14 cellular contexts compared by ENCODE assay signal in genomic region chr16:21167360-21167759, GRCh38. TPM values are rescaled to one million over a fixed set of nuclear protein-coding genes. Genes with fewer than 3 reads are reported as not detected.
A peak's percentile ranks its signal among the peaks of the same experiment; 100 is the strongest.
DNase-seq lines count a peak whose midpoint lies in the region; ATAC-seq lines count a peak whose summit lies in the region.
"Had no signal": no experiment of that assay in that cellular context is flagged by ENCODE, and none has a peak within 500 bp of the region (broad histone marks: within the 10 kb centered on the region; RNA-seq: fewer than 3 reads in every experiment).

No MANE protein-coding gene starts in this region.

- no peak overlapping the region for H3K27ac Mint-ChIP-seq in activated T-cell treated with anti-CD3 and anti-CD28 coated beads, Interleukin-2, amount 50 U/mL, for 24 hours
- no peak overlapping the region for H3K27ac Mint-ChIP-seq in T-cell
- H3K27ac Mint-ChIP-seq: activated CD8-positive, alpha-beta memory T cell treated with anti-CD3 and anti-CD28 coated beads, Interleukin-2, amount 10 ng/mL, durations not matched to agents 7 days and 5 days; activated naive CD8-positive, alpha-beta T cell; stimulated activated naive B cell treated with anti-CD40 and anti-IgM and Interleukin-4, amounts not matched to agents 10 μg/mL and 1 μg/mL and 100 μg/mL, for 72 hours had no signal

- H2BK15ac ChIP-seq in mesenchymal stem cell (ENCODE audit: low read depth, poor library complexity, severe bottlenecking), result no peak overlapping the region

- H3K4me1 ChIP-seq in mesenchymal stem cell (ENCODE audit: control insufficient read depth, insufficient read depth, low read depth, low read length), result peaks cover 18% of the 10 kb centered on the region

- peaks cover 4% of the 10 kb centered on the region for H3K4me1 Mint-ChIP-seq in activated T-cell treated with anti-CD3 and anti-CD28 coated beads, Interleukin-2, amount 50 U/mL, for 24 hours (ENCODE audit: low read depth)
- peaks cover 0 to 4% (median 0%) of the 10 kb centered on the region in 3 donors for H3K4me1 Mint-ChIP-seq in T-cell
- H3K4me1 Mint-ChIP-seq: activated CD8-positive, alpha-beta memory T cell treated with anti-CD3 and anti-CD28 coated beads, Interleukin-2, amount 10 ng/mL, durations not matched to agents 7 days and 5 days; stimulated activated naive B cell treated with anti-CD40 and anti-IgM and Interleukin-4, amounts not matched to agents 10 μg/mL and 1 μg/mL and 100 μg/mL, for 72 hours had no signal

- no peak overlapping the region for H3K18ac ChIP-seq in mesenchymal stem cell (ENCODE audit: low read depth in 1 of 2, low read length in 2 of 2)

- H3K23ac ChIP-seq in mesenchymal stem cell (ENCODE audit: low read length in 2 of 2), result no peak overlapping the region

- no peak overlapping the region for H4K8ac ChIP-seq in mesenchymal stem cell (ENCODE audit: low read length)

- no peaks in the 10 kb centered on the region for H3K9me3 Mint-ChIP-seq in activated T-cell treated with anti-CD3 and anti-CD28 coated beads, Interleukin-2, amount 50 U/mL, for 24 hours
- H3K9me3 Mint-ChIP-seq in T-cell, result no peaks in the 10 kb centered on the region
- H3K9me3 Mint-ChIP-seq: stimulated activated naive B cell treated with anti-CD40 and anti-IgM and Interleukin-4, amounts not matched to agents 10 μg/mL and 1 μg/mL and 100 μg/mL, for 72 hours had no signal

- H3K9ac ChIP-seq in mesenchymal stem cell (ENCODE audit: low read length), result peak overlapping the region; percentile 5

- no peaks in the 10 kb centered on the region for H3K27me3 Mint-ChIP-seq in activated T-cell treated with anti-CD3 and anti-CD28 coated beads, Interleukin-2, amount 50 U/mL, for 24 hours
- no peaks in the 10 kb centered on the region for H3K27me3 Mint-ChIP-seq in T-cell
- H3K27me3 Mint-ChIP-seq: activated CD8-positive, alpha-beta memory T cell treated with anti-CD3 and anti-CD28 coated beads, Interleukin-2, amount 10 ng/mL, durations not matched to agents 7 days and 5 days; activated naive CD8-positive, alpha-beta T cell; stimulated activated naive B cell treated with anti-CD40 and anti-IgM and Interleukin-4, amounts not matched to agents 10 μg/mL and 1 μg/mL and 100 μg/mL, for 72 hours had no signal

- 47% methylated on average over 8 of the region's 9 CpGs for WGBS in mesenchymal stem cell

- no peak overlapping the region for H3K14ac ChIP-seq in mesenchymal stem cell (ENCODE audit: low read length in 2 of 2)

- H3K36me3 ChIP-seq in mesenchymal stem cell (ENCODE audit: control insufficient read depth in 1 of 2, insufficient read depth in 2 of 2, low read depth in 1 of 2, low read length in 2 of 2), result peaks cover 29 to 71% of the 10 kb centered on the region in 2 experiments

- no peak overlapping the region for H4K91ac ChIP-seq in mesenchymal stem cell (ENCODE audit: low read length)

- no peaks in the 10 kb centered on the region for H3K27me3 ChIP-seq in mesenchymal stem cell (ENCODE audit: control insufficient read depth in 1 of 2, insufficient read depth in 1 of 2, low read length in 2 of 2)

- H2AK5ac ChIP-seq in mesenchymal stem cell (ENCODE audit: low read length, severe bottlenecking), result no peak overlapping the region

- H3K79me1 ChIP-seq in mesenchymal stem cell (replicated peaks; ENCODE audit: low read length, poor library complexity, severe bottlenecking), result peaks cover 4% of the 10 kb centered on the region

- H2AFZ ChIP-seq in mesenchymal stem cell (ENCODE audit: low read depth, low read length), result no peak overlapping the region

- H3K4ac ChIP-seq in mesenchymal stem cell (ENCODE audit: low read depth in 1 of 2, low read length in 2 of 2), result no peak overlapping the region

- H2BK5ac ChIP-seq in mesenchymal stem cell (ENCODE audit: low read depth, low read length, poor library complexity, severe bottlenecking), result no peak overlapping the region

- H3K4me2 ChIP-seq in mesenchymal stem cell (ENCODE audit: low read length, poor library complexity, severe bottlenecking), result no peak overlapping the region

- H3K4me3 ChIP-seq in mesenchymal stem cell (ENCODE audit: insufficient read depth in 1 of 2, low read depth in 1 of 2, low read length in 2 of 2), result no peak overlapping the region

- no peak overlapping the region for H3K4me3 Mint-ChIP-seq in activated T-cell treated with anti-CD3 and anti-CD28 coated beads, Interleukin-2, amount 50 U/mL, for 24 hours
- H3K4me3 Mint-ChIP-seq in T-cell, result no peak overlapping the region
- H3K4me3 Mint-ChIP-seq: activated CD8-positive, alpha-beta memory T cell treated with anti-CD3 and anti-CD28 coated beads, Interleukin-2, amount 10 ng/mL, durations not matched to agents 7 days and 5 days; activated naive CD8-positive, alpha-beta T cell; stimulated activated naive B cell treated with anti-CD40 and anti-IgM and Interleukin-4, amounts not matched to agents 10 μg/mL and 1 μg/mL and 100 μg/mL, for 72 hours had no signal

- peak overlapping the region; percentile 39 for H3K27ac ChIP-seq in mesenchymal stem cell (ENCODE audit: low read length, poor library complexity, severe bottlenecking)

- H3K36me3 Mint-ChIP-seq in activated T-cell treated with anti-CD3 and anti-CD28 coated beads, Interleukin-2, amount 50 U/mL, for 24 hours (ENCODE audit: low read depth), result peaks cover 60% of the 10 kb centered on the region
- peaks cover 40% of the 10 kb centered on the region for H3K36me3 Mint-ChIP-seq in T-cell

- H2BK12ac ChIP-seq in mesenchymal stem cell (ENCODE audit: low read length in 2 of 2), result no peak overlapping the region

- H3K9me3 ChIP-seq in mesenchymal stem cell (ENCODE audit: control insufficient read depth, low read length), result no peaks in the 10 kb centered on the region

- DNase-seq in Daoy (ENCODE audit: low read depth) (peak; percentile 89), LHCN-M2 (ENCODE audit: low read depth) (peak; percentile 96), astrocyte of the hippocampus (ENCODE audit: low read depth, low spot score) (peak; percentile 90), mesenchymal stem cell (peak; percentile 90), medulla oblongata (ENCODE audit: extremely low spot score) (no peak), T-cell (no peak)
- no peak for DNase-seq in activated T-cell treated with anti-CD3 and anti-CD28 coated beads, Interleukin-2, amount 50 U/mL, for 24 hours
- DNase-seq: Kasumi-1; stimulated activated CD4-positive, alpha-beta T cell treated with anti-CD3 and anti-CD28 coated beads, Interleukin-2, amount 100 ng/mL, for 48 hours; stimulated activated naive B cell treated with anti-CD40 and anti-IgM and Interleukin-4, amounts not matched to agents 10 μg/mL and 1 μg/mL and 100 μg/mL, for 72 hours had no signal

- no peak overlapping the region for H2BK120ac ChIP-seq in mesenchymal stem cell (ENCODE audit: low read depth, low read length)

- POLR2A ChIA-PET in T-cell (lab: Charles Lee), result no interaction called here

- ATAC-seq in T-cell (replicated peaks in 1 of 4), result no peak
- no peak for ATAC-seq in HG02588 (IDR thresholded peaks at IDR 0.05; ENCODE audit: unreplicated experiment)
- ATAC-seq: activated CD8-positive, alpha-beta memory T cell treated with anti-CD3 and anti-CD28 coated beads, Interleukin-2, amount 10 ng/mL, durations not matched to agents 7 days and 5 days; stimulated activated naive B cell treated with anti-CD40 and anti-IgM and Interleukin-4, amounts not matched to agents 10 μg/mL and 1 μg/mL and 100 μg/mL, for 72 hours had no signal

- CTCF ChIA-PET in T-cell (lab: Charles Lee), result interaction anchor here in 1 of 2 donors (0.7 kb wide), 1 partner anchor 46 kb away, joined by 6 read pairs; no protein-coding TSS in a partner anchor

RNA-seq across cellular contexts. Expression of gene LDAF1, which starts 8.9 kb away (rescaled TPM):
- 9.3 and 18.1 TPM in 2 replicates for total RNA-seq in Daoy (2014; rRNA removed; shearing (Covaris generic))
- total RNA-seq in LHCN-M2 (2014; rRNA removed), result 7.1 and 8.3 TPM in 2 replicates
- 7.5 TPM for polyA plus RNA-seq in LHCN-M2 (2012)
- polyA plus RNA-seq in mesenchymal stem cell (2013, experiment 1 of 2), result 15.4 TPM
- 16.3 TPM for polyA plus RNA-seq in mesenchymal stem cell (2013, experiment 2 of 2)
- total RNA-seq in T-cell, result 10 to 100 TPM; 11.0 to 15.2 (median 12.7) TPM

RNA-seq across cellular contexts. Expression of gene DNAH3, which starts 16.7 kb away (rescaled TPM):
- 0.06 TPM in 1 of 2 replicates, not detected in the other for total RNA-seq in Daoy (2014; rRNA removed; shearing (Covaris generic))
- total RNA-seq in LHCN-M2 (2014; rRNA removed), result under 0.01 TPM in 1 of 2 replicates, not detected in the other
- polyA plus RNA-seq in LHCN-M2 (2012), result not detected
- 0.01 TPM for polyA plus RNA-seq in mesenchymal stem cell (2013, experiment 1 of 2)
- not detected for polyA plus RNA-seq in mesenchymal stem cell (2013, experiment 2 of 2)
- total RNA-seq in T-cell, result not detected

RNA-seq across cellular contexts. Expression of gene ZP2, which starts 44.0 kb away (rescaled TPM):
- not detected in 2 replicates for total RNA-seq in Daoy (2014; rRNA removed; shearing (Covaris generic))
- not detected in 2 replicates for total RNA-seq in LHCN-M2 (2014; rRNA removed)
- polyA plus RNA-seq in LHCN-M2 (2012), result not detected
- not detected for polyA plus RNA-seq in mesenchymal stem cell (2013, experiment 1 of 2)
- polyA plus RNA-seq in mesenchymal stem cell (2013, experiment 2 of 2), result not detected
- total RNA-seq in T-cell, result not detected
- total RNA-seq: activated CD8-positive, alpha-beta memory T cell treated with anti-CD3 and anti-CD28 coated beads, Interleukin-2, amount 10 ng/mL, durations not matched to agents 7 days and 5 days; H1 had no signal
- polyA plus RNA-seq: H1 had no signal

Comparison
In these comparisons a context has a peak if more than half of its experiments do, and no peak if none do; other contexts are left out.
1. DNase-seq: peak in Daoy (single experiment), LHCN-M2 (single experiment), astrocyte of the hippocampus (single experiment) and mesenchymal stem cell (single experiment); none in medulla oblongata (single experiment), activated T-cell treated with anti-CD3 and anti-CD28 coated beads, Interleukin-2, amount 50 U/mL, for 24 hours (single experiment) and T-cell (0 of 34).